Comparison of ENCODE assay signal across 11 cellular contexts in genomic region chr5:34587355-34588241, GRCh38.
DNase-seq lines count a peak whose midpoint lies in the region; ATAC-seq, FAIRE-seq and TF ChIP-seq lines count a peak whose summit lies in the region.
"Had no signal": no experiment of that assay in that cellular context is flagged by ENCODE, and none has a peak within 500 bp of the region (broad histone marks: within the 10 kb centered on the region; RNA-seq: fewer than 3 reads in every experiment).

No MANE protein-coding gene starts in this region.

- no peak for ATAC-seq in T-cell (replicated peaks in 1 of 4)

- H3K9me3 Mint-ChIP-seq in mesothelial cell of epicardium (peaks cover 4% of the 10 kb centered on the region), T-cell (no peaks in the 10 kb centered on the region)
- H3K9me3 Mint-ChIP-seq: activated CD4-positive, alpha-beta memory T cell treated with anti-CD3 and anti-CD28 coated beads, Interleukin-2, amount 10 ng/mL, durations not matched to agents 7 days and 5 days had no signal

- TF ChIP-seq CTCF in mesothelial cell of epicardium (IDR thresholded peaks at IDR 0.05; ENCODE audit: unreplicated experiment) (no peak), WERI-Rb-1 (IDR thresholded peaks at IDR 0.05; ENCODE audit: low read depth, low read length) (no peak)

- H3K27ac Mint-ChIP-seq in mesothelial cell of epicardium = peak overlapping the region; percentile 72
- H3K27ac Mint-ChIP-seq in T-cell = no peak overlapping the region
- H3K27ac Mint-ChIP-seq: activated CD4-positive, alpha-beta memory T cell treated with anti-CD3 and anti-CD28 coated beads, Interleukin-2, amount 10 ng/mL, durations not matched to agents 7 days and 5 days had no signal

- CTCF ChIA-PET in T-cell (lab: Charles Lee) = interaction anchor here in 1 of 2 donors (0.7 kb wide), 1 partner anchor 206 kb away, joined by 4 read pairs; no protein-coding TSS in a partner anchor

- DNase-seq in GM04503 (ENCODE audit: low read depth) (peak; percentile 44), HTR-8/SVneo (ENCODE audit: insufficient read length, low spot score) (peak; percentile 44), amniotic epithelial cell (ENCODE audit: low read depth) (peak; percentile 97), mesothelial cell of epicardium (ENCODE audit: low spot score in 2 of 2, unreplicated experiment in 2 of 2) (no peak), T-cell (no peak), iPS-NIHi7 (ENCODE audit: extremely low spot score) (no peak), WERI-Rb-1 (no peak)
- no peak for DNase-seq in stimulated activated CD4-positive, alpha-beta T cell treated with anti-CD3 and anti-CD28 coated beads, Interleukin-1b, Interleukin-23, amount 100 ng/mL, for 48 hours
- DNase-seq: activated CD4-positive, alpha-beta memory T cell treated with anti-CD3 and anti-CD28 coated beads, Interleukin-2, amount 10 ng/mL, durations not matched to agents 7 days and 5 days; cortex of kidney; NCI-H2081 had no signal

- no peaks in the 10 kb centered on the region for H3K27me3 ChIP-seq in WERI-Rb-1 (ENCODE audit: insufficient read depth, low read depth, severe bottlenecking)

- no peaks in the 10 kb centered on the region for H3K27me3 Mint-ChIP-seq in mesothelial cell of epicardium (ENCODE audit: low read depth)
- peaks cover 23 to 43% of the 10 kb centered on the region in 2 donors for H3K27me3 Mint-ChIP-seq in T-cell

- no peak overlapping the region for H3K4me3 Mint-ChIP-seq in mesothelial cell of epicardium
- H3K4me3 Mint-ChIP-seq in T-cell = no peak overlapping the region
- H3K4me3 Mint-ChIP-seq: activated CD4-positive, alpha-beta memory T cell treated with anti-CD3 and anti-CD28 coated beads, Interleukin-2, amount 10 ng/mL, durations not matched to agents 7 days and 5 days had no signal

- FAIRE-seq in HTR-8/SVneo (lab: Jason Lieb, UNC) = no peak

- H3K9me3 ChIP-seq in WERI-Rb-1 (ENCODE audit: severe bottlenecking) = no peaks in the 10 kb centered on the region

- H3K36me3 Mint-ChIP-seq in mesothelial cell of epicardium = peaks cover 3% of the 10 kb centered on the region
- H3K36me3 Mint-ChIP-seq in T-cell = no peaks in the 10 kb centered on the region

- H3K36me3 ChIP-seq in WERI-Rb-1 = no peaks in the 10 kb centered on the region

- POLR2A ChIA-PET in T-cell (lab: Charles Lee) = no interaction called here

- no peak overlapping the region for H3K4me3 ChIP-seq in WERI-Rb-1 (ENCODE audit: low read depth, low read length)

- H3K4me1 Mint-ChIP-seq in mesothelial cell of epicardium (peaks cover 24% of the 10 kb centered on the region), T-cell (no peaks in the 10 kb centered on the region)

- no peak overlapping the region for H3K27ac ChIP-seq in WERI-Rb-1

Comparison
In these comparisons a context has a peak if more than half of its experiments do, and no peak if none do; other contexts are left out.
1. DNase-seq: peak in GM04503 (single experiment), HTR-8/SVneo (single experiment) and amniotic epithelial cell (single experiment); none in mesothelial cell of epicardium (0 of 2), stimulated activated CD4-positive, alpha-beta T cell treated with anti-CD3 and anti-CD28 coated beads, Interleukin-1b, Interleukin-23, amount 100 ng/mL, for 48 hours (single experiment), T-cell (0 of 34), iPS-NIHi7 (single experiment) and WERI-Rb-1 (single experiment).